Comparison of ENCODE assay signal across 8 cellular contexts in the genomic region with DNA sequence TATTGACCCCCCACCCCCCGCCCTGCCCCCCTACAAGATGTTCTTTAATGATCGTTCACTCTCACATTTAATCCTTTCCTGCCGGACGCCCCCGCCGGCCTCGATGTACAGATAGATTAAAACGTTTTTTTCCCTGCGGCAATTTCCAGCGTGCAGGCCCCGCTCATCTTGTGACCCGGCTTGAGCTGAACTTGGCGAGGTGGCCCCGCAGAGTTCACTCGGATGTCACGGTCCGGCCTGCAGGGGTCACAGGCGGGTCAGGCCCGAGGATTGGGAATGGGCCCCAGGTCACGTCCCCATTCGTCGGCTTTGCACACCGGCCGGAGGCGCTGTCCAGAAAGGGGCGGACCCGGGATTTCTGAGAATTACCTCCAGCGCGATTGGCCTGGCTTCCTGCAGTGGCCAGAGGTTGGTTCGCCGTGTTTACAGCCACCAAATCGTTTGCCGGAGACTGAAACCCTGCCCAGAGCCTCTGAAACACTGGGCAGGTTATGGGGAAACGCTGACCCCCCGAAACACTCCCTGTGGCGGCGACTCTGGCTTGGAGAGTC. TPM values are rescaled to one million over a fixed set of nuclear protein-coding genes. Genes with fewer than 3 reads are reported as not detected.
A peak's percentile ranks its signal among the peaks of the same experiment; 100 is the strongest.
DNase-seq lines count a peak whose midpoint lies in the region; ATAC-seq and TF ChIP-seq lines count a peak whose summit lies in the region.

No MANE protein-coding gene starts in this region.

- DNase-seq in ELR (ENCODE audit: low read depth) (peak; percentile 52), OCI-M1 (lab: John Stamatoyannopoulos, UW) (peak; percentile 94), fibroblast of lung (ENCODE audit: low read depth in 2 of 2) (no peak), posterior vena cava (ENCODE audit: low spot score) (peak; percentile 71), T-helper 9 cell (no peak), NCI-H128 (lab: John Stamatoyannopoulos, UW; ENCODE audit: unreplicated experiment) (no peak)

- no peak for ATAC-seq in HG03097 (IDR thresholded peaks at IDR 0.05; ENCODE audit: low FRiP score, unreplicated experiment)
- no peak for ATAC-seq in GM18867 (IDR thresholded peaks at IDR 0.05; ENCODE audit: unreplicated experiment)

- no peaks in the 10 kb centered on the region for H3K9me3 ChIP-seq in fibroblast of lung (ENCODE audit: control insufficient read depth, insufficient read depth, low read depth, low read length)

- H3K79me2 ChIP-seq in fibroblast of lung (ENCODE audit: control insufficient read depth, insufficient read depth, low read length), result no peaks in the 10 kb centered on the region

- H3K4me1 ChIP-seq in fibroblast of lung (ENCODE audit: control insufficient read depth, extremely low read depth, insufficient read depth, low read length), result no peaks in the 10 kb centered on the region

- H2AFZ ChIP-seq in fibroblast of lung (ENCODE audit: low read length), result no peak overlapping the region

- no peak for TF ChIP-seq CTCF in fibroblast of lung (conservative IDR thresholded peaks at IDR 0.05 in 1 of 2, IDR thresholded peaks at IDR 0.05 in 1 of 2; ENCODE audit: low read depth in 1 of 2, low read length in 2 of 2)

- H3K4me3 ChIP-seq in fibroblast of lung (replicated peaks in 1 of 4; ENCODE audit: control extremely low read depth in 1 of 4, insufficient read depth in 1 of 4, low read depth in 3 of 4, low read length in 4 of 4), result peak overlapping the region in 2 of 4 experiments; percentile 21 to 24

- H3K9ac ChIP-seq in fibroblast of lung (ENCODE audit: insufficient read depth, low read length), result no peak overlapping the region

- peaks cover 70% of the 10 kb centered on the region for H3K27me3 ChIP-seq in fibroblast of lung (ENCODE audit: control insufficient read depth, insufficient read depth, low read length)

- H4K20me1 ChIP-seq in fibroblast of lung (ENCODE audit: control insufficient read depth, extremely low read depth, insufficient read depth, low read length), result no peaks in the 10 kb centered on the region

- no peak overlapping the region for H3K27ac ChIP-seq in fibroblast of lung (ENCODE audit: insufficient read depth, low read length)

- intact Hi-C loops in posterior vena cava (cut with DNase I), result no loop called here

- peak overlapping the region; percentile 62 for H3K4me2 ChIP-seq in fibroblast of lung (ENCODE audit: extremely low read depth, insufficient read depth, low read length)

- H3K36me3 ChIP-seq in fibroblast of lung (ENCODE audit: control insufficient read depth, insufficient read depth, low read length), result no peaks in the 10 kb centered on the region

RNA-seq across cellular contexts. Expression of a gene that starts 1.9 kb away (rescaled TPM):
- under 0.01 TPM in 1 of 2 replicates, not detected in the other for total RNA-seq in fibroblast of lung
- polyA plus RNA-seq in fibroblast of lung, result not detected in 2 replicates
- not detected in 2 replicates for polyA plus RNA-seq in fibroblast of lung (2012)
- polyA minus RNA-seq in fibroblast of lung (ENCODE audit: low replicate concordance), result not detected in 2 replicates
- not detected for total RNA-seq in posterior vena cava

RNA-seq across cellular contexts. Expression of a gene that starts 11.2 kb away (rescaled TPM):
- total RNA-seq in fibroblast of lung (under 0.01 TPM in 2 replicates), posterior vena cava (under 1 TPM in 1 of 2 donors, not detected in 1; 0.19 TPM)
- 0.02 and 0.03 TPM in 2 replicates for polyA plus RNA-seq in fibroblast of lung
- polyA plus RNA-seq in fibroblast of lung (2012), result 0.07 TPM in 1 of 2 replicates, not detected in the other
- not detected in 2 replicates for polyA minus RNA-seq in fibroblast of lung (ENCODE audit: low replicate concordance)

Comparison
In these comparisons a context has a peak if more than half of its experiments do, and no peak if none do; other contexts are left out.
1. DNase-seq: peak in ELR (single experiment), OCI-M1 (single experiment) and posterior vena cava (single experiment); none in fibroblast of lung (0 of 2), T-helper 9 cell (single experiment) and NCI-H128 (single experiment).